Comparison of ENCODE assay signal across 23 cellular contexts in genomic region chr13:100439247-100439955, GRCh38.
DNase-seq lines count a peak whose midpoint lies in the region; ATAC-seq, FAIRE-seq and TF ChIP-seq lines count a peak whose summit lies in the region.
"Had no signal": no experiment of that assay in that cellular context is flagged by ENCODE, and none has a peak within 500 bp of the region (broad histone marks: within the 10 kb centered on the region; RNA-seq: fewer than 3 reads in every experiment).

No MANE protein-coding gene starts in this region.

- peak; percentile 100 for FAIRE-seq in A204.1 (lab: Jason Lieb, UNC)

- TF ChIP-seq RAD21 in IMR-90 (IDR thresholded peaks at IDR 0.05; ENCODE audit: low read length): no peak

- H2BK5ac ChIP-seq in IMR-90 (ENCODE audit: low read depth, low read length, poor library complexity, severe bottlenecking): peak overlapping the region; percentile 42

- peak overlapping the region; percentile 24 for H3K4ac ChIP-seq in IMR-90 (ENCODE audit: low read depth, low read length)

- POLR2A ChIA-PET in IMR-90 (lab: Charles Lee; ENCODE audit: unreplicated experiment): no interaction called here

- 0 out of 2 replicates have a peak overlapping the region, but pooled peaks have one; percentile 22 for H2BK20ac ChIP-seq in IMR-90 (ENCODE audit: low read depth, low read length)

- H2BK120ac ChIP-seq in IMR-90 (ENCODE audit: low read depth, low read length): 0 out of 2 replicates have a peak overlapping the region, but pooled peaks have one; percentile 44

- no peak for DNase-seq in IMR-90
- peak; percentile 43 for DNase-seq in NCI-H774 (lab: John Stamatoyannopoulos, UW)
- no peak for DNase-seq in stimulated activated naive CD8-positive, alpha-beta T cell treated with anti-CD3 and anti-CD28 coated beads, Interleukin-15, amount 100 ng/mL, for 72 hours
- no peak for DNase-seq in DMS 273 (lab: John Stamatoyannopoulos, UW; ENCODE audit: unreplicated experiment)
- DNase-seq: ACHN; activated CD4-positive, alpha-beta T cell treated with anti-CD3 and anti-CD28 coated beads, Interleukin-2, amount 50 U/mL, for 48 hours; activated T-cell treated with anti-CD3 and anti-CD28 coated beads, Interleukin-2, amount 50 U/mL, for 24 hours; foreskin keratinocyte; GOT3; NCI-H1048; NCI-H345; ovary; stimulated activated naive CD4-positive, alpha-beta T cell treated with Interleukin-2 at 50 U/mL for 16 hours; transverse colon had no signal

- H3K9me3 ChIP-seq in IMR-90 (ENCODE audit: control insufficient read depth, insufficient read depth, low read length) (no peaks in the 10 kb centered on the region), iPS-20b (ENCODE audit: insufficient read depth, low read depth, low read length) (no peaks in the 10 kb centered on the region)
- H3K9me3 ChIP-seq: ovary, transverse colon had no signal

- H2AFZ ChIP-seq in IMR-90 (replicated peaks; ENCODE audit: low read length, poor library complexity): no peak overlapping the region

- dilution Hi-C loops in IMR-90 (cut with HindIII; ENCODE audit: low sequenced_read_pairs, unreplicated experiment): no loop called here

- no peak for TF ChIP-seq POLR2A in IMR-90 (IDR thresholded peaks at IDR 0.05; ENCODE audit: low read depth, low read length)

- H3K27ac ChIP-seq in IMR-90 (ENCODE audit: insufficient read depth, low read length) (no peak overlapping the region), iPS-20b (ENCODE audit: low read length) (no peak overlapping the region)
- H3K27ac ChIP-seq: foreskin keratinocyte, KMS-11, ovary, transverse colon had no signal

- H3K4me1 Mint-ChIP-seq in stimulated activated naive CD8-positive, alpha-beta T cell treated with anti-CD3 and anti-CD28 coated beads, Interleukin-15, amount 100 ng/mL, for 72 hours: peaks cover 8% of the 10 kb centered on the region
- H3K4me1 Mint-ChIP-seq: CD14-positive monocyte had no signal

- H3K14ac ChIP-seq in IMR-90 (replicated peaks; ENCODE audit: low read depth, low read length): peak overlapping the region; percentile 89

- no peak overlapping the region; the same call in 1 of the 2 replicates for H4K5ac ChIP-seq in IMR-90 (ENCODE audit: low read depth, low read length)

- WGBS in IMR-90 (ENCODE audit: extremely low coverage in 2 of 2, insufficient read length in 1 of 2), 2 experiments: no CpG with 5 or more reads among the region's 9 CpGs

- H3K27me3 Mint-ChIP-seq in stimulated activated naive CD8-positive, alpha-beta T cell treated with anti-CD3 and anti-CD28 coated beads, Interleukin-15, amount 100 ng/mL, for 72 hours: no peaks in the 10 kb centered on the region
- H3K27me3 Mint-ChIP-seq: activated T-cell treated with anti-CD3 and anti-CD28 coated beads, Interleukin-2, amount 50 U/mL, for 24 hours had no signal

- no peak overlapping the region for H3K18ac ChIP-seq in IMR-90 (ENCODE audit: low read depth, low read length)

- in situ Hi-C loops in IMR-90 (cut with MboI; ENCODE audit: low sequenced_read_pairs): no loop called here

- H3K9ac ChIP-seq in IMR-90 (ENCODE audit: low read depth, low read length) (no peak overlapping the region), iPS-20b (ENCODE audit: low read depth, low read length) (peak overlapping the region; percentile 43; the same call in 1 of the 2 replicates)
- H3K9ac ChIP-seq: KMS-11 had no signal

- H3K56ac ChIP-seq in IMR-90 (ENCODE audit: extremely low read depth, insufficient read depth, low read length): no peak overlapping the region

- peak overlapping the region; percentile 79; the same call in 1 of the 2 replicates for H3K23ac ChIP-seq in IMR-90 (ENCODE audit: low read depth, low read length)

- H3K9me1 ChIP-seq in IMR-90 (ENCODE audit: insufficient read depth, low read length): peaks cover 12% of the 10 kb centered on the region

- intact Hi-C loops in IMR-90 (cut with micrococcal nuclease): no loop called here

- H2BK15ac ChIP-seq in IMR-90 (ENCODE audit: low read depth, low read length): peak overlapping the region; percentile 30; the same call in 1 of the 3 replicates

- H3K27me3 ChIP-seq in IMR-90 (ENCODE audit: control insufficient read depth, insufficient read depth, low read length) (no peaks in the 10 kb centered on the region), iPS-20b (ENCODE audit: insufficient read depth, low read length) (no peaks in the 10 kb centered on the region)
- H3K27me3 ChIP-seq: foreskin keratinocyte, ovary, transverse colon had no signal

- 0 out of 2 replicates have a peak overlapping the region, but pooled peaks have one; percentile 15 for H4K91ac ChIP-seq in IMR-90 (ENCODE audit: insufficient read depth, low read depth, low read length)

- no peak overlapping the region for H3K4me2 ChIP-seq in IMR-90 (ENCODE audit: low read depth, low read length)
- H3K4me2 ChIP-seq: KMS-11 had no signal

- H3K4me3 ChIP-seq in IMR-90 (ENCODE audit: insufficient read depth, low read depth, low read length): no peak overlapping the region
- H3K4me3 ChIP-seq in iPS-20b (ENCODE audit: low read length): peak overlapping the region; percentile 15; the same call in 1 of the 2 replicates
- H3K4me3 ChIP-seq: ovary, transverse colon had no signal

- peak overlapping the region in 1 of 2 donors; percentile 19 for H3K27ac Mint-ChIP-seq in stimulated activated naive CD8-positive, alpha-beta T cell treated with anti-CD3 and anti-CD28 coated beads, Interleukin-15, amount 100 ng/mL, for 72 hours
- H3K27ac Mint-ChIP-seq: activated naive CD4-positive, alpha-beta T cell treated with anti-CD3 and anti-CD28 coated beads, Interleukin-2, amount 50 U/mL, for 72 hours; activated T-cell treated with anti-CD3 and anti-CD28 coated beads, Interleukin-2, amount 50 U/mL, for 24 hours had no signal

- 0 out of 2 replicates have a peak, but pooled peaks cover 4% of the 10 kb centered on the region for H3K36me3 ChIP-seq in IMR-90 (ENCODE audit: control insufficient read depth, insufficient read depth, low read length)
- H3K36me3 ChIP-seq in iPS-20b (ENCODE audit: insufficient read depth, low read depth, low read length): no peaks in the 10 kb centered on the region
- H3K36me3 ChIP-seq: ovary, transverse colon had no signal

- peak overlapping the region; percentile 69; the same call in 1 of the 2 replicates for H2AK5ac ChIP-seq in IMR-90 (ENCODE audit: low read depth, low read length)

- no peak overlapping the region for H3K4me3 Mint-ChIP-seq in stimulated activated naive CD8-positive, alpha-beta T cell treated with anti-CD3 and anti-CD28 coated beads, Interleukin-15, amount 100 ng/mL, for 72 hours
- H3K4me3 Mint-ChIP-seq: activated T-cell treated with anti-CD3 and anti-CD28 coated beads, Interleukin-2, amount 50 U/mL, for 24 hours; CD14-positive monocyte had no signal

- no peaks in the 10 kb centered on the region for H4K20me1 ChIP-seq in IMR-90 (ENCODE audit: insufficient read depth, low read length)

- no peak overlapping the region for H2AK9ac ChIP-seq in IMR-90 (replicated peaks; ENCODE audit: low read depth, low read length, poor library complexity)

- H4K8ac ChIP-seq in IMR-90 (ENCODE audit: low read depth in 2 of 2, low read length in 2 of 2): peak overlapping the region in 1 of 2 experiments; percentile 22; a peak in 1 of 4 replicates

- ATAC-seq in IMR-90 (ENCODE audit: low read depth): no peak
- no peak for ATAC-seq in HG03135 (IDR thresholded peaks at IDR 0.05; ENCODE audit: unreplicated experiment)
- no peak for ATAC-seq in stimulated activated naive CD8-positive, alpha-beta T cell treated with anti-CD3 and anti-CD28 coated beads, Interleukin-15, amount 100 ng/mL, for 72 hours
- ATAC-seq in HG03196 (IDR thresholded peaks at IDR 0.05; ENCODE audit: unreplicated experiment): no peak
- ATAC-seq: activated naive CD4-positive, alpha-beta T cell treated with anti-CD3 and anti-CD28 coated beads, Interleukin-2, amount 50 U/mL, for 72 hours; foreskin keratinocyte; left lobe of liver; sciatic nerve had no signal

- peaks cover 4 to 28% of the 10 kb centered on the region in 2 experiments; a peak in 3 of 4 replicates for H3K79me1 ChIP-seq in IMR-90 (ENCODE audit: low read depth in 1 of 2, low read length in 2 of 2)

- no TSS peak for BruUV-seq in IMR-90 (replicated peaks; lab: Mats Ljungman, UMichigan)

- H3K4me1 ChIP-seq in IMR-90 (ENCODE audit: control insufficient read depth, insufficient read depth, low read length) (peaks cover 8% of the 10 kb centered on the region), iPS-20b (ENCODE audit: insufficient read depth, low read length) (peaks cover 24% of the 10 kb centered on the region)

- CTCF ChIA-PET in IMR-90 (lab: Yijun Ruan, JAX): no interaction called here

- H3K9me3 Mint-ChIP-seq in stimulated activated naive CD8-positive, alpha-beta T cell treated with anti-CD3 and anti-CD28 coated beads, Interleukin-15, amount 100 ng/mL, for 72 hours: no peaks in the 10 kb centered on the region
- H3K9me3 Mint-ChIP-seq: activated naive CD4-positive, alpha-beta T cell treated with anti-CD3 and anti-CD28 coated beads, Interleukin-2, amount 50 U/mL, for 72 hours; activated T-cell treated with anti-CD3 and anti-CD28 coated beads, Interleukin-2, amount 50 U/mL, for 24 hours had no signal

- no peak for TF ChIP-seq CTCF in IMR-90 (conservative IDR thresholded peaks at IDR 0.05; ENCODE audit: low read depth, low read length)

TF ChIP-seq in IMR-90, 13 proteins besides CTCF, POLR2A, EP300 and RAD21 (continues in another document):
- TF ChIP-seq SMC3 (IDR thresholded peaks at IDR 0.05; ENCODE audit: low read depth, low read length): no peak
- TF ChIP-seq MXI1 (IDR thresholded peaks at IDR 0.05; ENCODE audit: borderline replicate concordance, low read depth, low read length): no peak
- TF ChIP-seq NFE2L2 (IDR thresholded peaks at IDR 0.05; ENCODE audit: low read depth, low read length): no peak
- no peak for TF ChIP-seq CHD1 (IDR thresholded peaks at IDR 0.05; ENCODE audit: low read depth, low read length)
- no peak for TF ChIP-seq BHLHE40 (IDR thresholded peaks at IDR 0.05; ENCODE audit: low read depth, low read length)
- no peak for TF ChIP-seq MAZ (IDR thresholded peaks at IDR 0.05; ENCODE audit: borderline replicate concordance, low read depth, low read length)
- no peak for TF ChIP-seq RCOR1 (IDR thresholded peaks at IDR 0.05; ENCODE audit: insufficient replicate concordance, low read length)
- no peak for TF ChIP-seq MAFK (IDR thresholded peaks at IDR 0.05; ENCODE audit: low read depth, low read length)
- TF ChIP-seq CEBPB (IDR thresholded peaks at IDR 0.05; ENCODE audit: low read depth, low read length): no peak
- TF ChIP-seq, protein P1, sequence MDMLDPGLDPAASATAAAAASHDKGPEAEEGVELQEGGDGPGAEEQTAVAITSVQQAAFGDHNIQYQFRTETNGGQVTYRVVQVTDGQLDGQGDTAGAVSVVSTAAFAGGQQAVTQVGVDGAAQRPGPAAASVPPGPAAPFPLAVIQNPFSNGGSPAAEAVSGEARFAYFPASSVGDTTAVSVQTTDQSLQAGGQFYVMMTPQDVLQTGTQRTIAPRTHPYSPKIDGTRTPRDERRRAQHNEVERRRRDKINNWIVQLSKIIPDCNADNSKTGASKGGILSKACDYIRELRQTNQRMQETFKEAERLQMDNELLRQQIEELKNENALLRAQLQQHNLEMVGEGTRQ (IDR thresholded peaks at IDR 0.05; ENCODE audit: low read depth, low read length): no peak
